Comparison of ENCODE assay signal across 22 cellular contexts in the genomic region with DNA sequence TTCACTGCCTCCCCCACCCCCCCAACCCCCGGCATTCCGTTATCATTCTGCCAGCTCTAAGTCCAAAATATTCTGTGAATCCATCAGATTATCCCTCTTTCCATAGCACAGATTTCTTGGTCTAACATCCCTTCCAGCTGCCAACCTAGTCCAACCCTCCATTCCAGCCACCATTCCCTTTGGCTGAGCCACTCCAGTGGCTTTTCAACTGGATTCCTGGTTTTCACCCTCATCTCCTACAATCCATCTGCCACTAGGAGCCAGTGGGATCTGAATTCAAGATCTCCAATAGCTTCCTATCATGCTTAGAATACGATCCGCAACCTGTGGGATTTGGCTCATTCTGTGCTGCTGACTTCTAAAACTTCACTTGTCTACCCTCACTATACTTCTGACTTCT. TPM values are rescaled to one million over a fixed set of nuclear protein-coding genes. Genes with fewer than 3 reads are reported as not detected.
DNase-seq lines count a peak whose midpoint lies in the region; ATAC-seq and TF ChIP-seq lines count a peak whose summit lies in the region.
"Had no signal": no experiment of that assay in that cellular context is flagged by ENCODE, and none has a peak within 500 bp of the region (broad histone marks: within the 10 kb centered on the region; RNA-seq: fewer than 3 reads in every experiment).

No MANE protein-coding gene starts in this region.

- H3K27ac Mint-ChIP-seq in Caco-2 (ENCODE audit: unreplicated experiment) (peak overlapping the region; percentile 88), WTC11 (no peak overlapping the region), mesothelial cell of epicardium (no peak overlapping the region), type B pancreatic cell (no peak overlapping the region), T-cell (no peak overlapping the region)
- no peak overlapping the region for H3K27ac Mint-ChIP-seq in activated naive CD4-positive, alpha-beta T cell treated with anti-CD3 and anti-CD28 coated beads, Interleukin-2, amount 10 ng/mL, durations not matched to agents 7 days and 5 days
- H3K27ac Mint-ChIP-seq: CD8-positive, alpha-beta memory T cell had no signal

- POLR2A ChIA-PET in Caco-2 (lab: Charles Lee) = no interaction called here
- POLR2A ChIA-PET in WTC11 (lab: Charles Lee) = no interaction called here
- POLR2A ChIA-PET in T-cell (lab: Charles Lee) = no interaction called here

- no peaks in the 10 kb centered on the region for H3K27me3 ChIP-seq in Caco-2 (replicated peaks; ENCODE audit: control insufficient read depth, insufficient read depth, low read length)

- no peaks in the 10 kb centered on the region for H3K27me3 Mint-ChIP-seq in Caco-2 (ENCODE audit: insufficient read depth, unreplicated experiment)
- H3K27me3 Mint-ChIP-seq in WTC11 (ENCODE audit: low read depth) = peaks cover 14% of the 10 kb centered on the region
- H3K27me3 Mint-ChIP-seq in mesothelial cell of epicardium (ENCODE audit: low read depth) = peaks cover 25% of the 10 kb centered on the region
- peaks cover 34% of the 10 kb centered on the region for H3K27me3 Mint-ChIP-seq in type B pancreatic cell
- H3K27me3 Mint-ChIP-seq in T-cell = peaks cover 33 to 42% of the 10 kb centered on the region in 2 donors
- H3K27me3 Mint-ChIP-seq in activated naive CD4-positive, alpha-beta T cell treated with anti-CD3 and anti-CD28 coated beads, Interleukin-2, amount 10 ng/mL, durations not matched to agents 7 days and 5 days = peaks cover 25% of the 10 kb centered on the region

- BruUV-seq in Caco-2 (replicated peaks; lab: Mats Ljungman, UMichigan) = no TSS peak

- H3K9me3 ChIP-seq in Caco-2 = no peaks in the 10 kb centered on the region

- intact Hi-C loops in Caco-2 (cut with micrococcal nuclease; ENCODE audit: unreplicated experiment) = loop anchor here (5.0 kb wide), 1 partner anchor 405 kb away; no protein-coding TSS in a partner anchor

- H3K4me3 ChIP-seq in Caco-2 (ENCODE audit: low read depth, low read length) = no peak overlapping the region
- H3K4me3 ChIP-seq: SK-N-MC had no signal

- no peak for ATAC-seq in WTC11
- no peak for ATAC-seq in T-cell (replicated peaks in 1 of 4)
- no peak for ATAC-seq in HG03521 (IDR thresholded peaks at IDR 0.05; ENCODE audit: unreplicated experiment)

- H3K4me1 Mint-ChIP-seq in Caco-2 (ENCODE audit: low read depth, unreplicated experiment) (peaks cover 41% of the 10 kb centered on the region), WTC11 (peaks cover 19% of the 10 kb centered on the region), mesothelial cell of epicardium (peaks cover 6% of the 10 kb centered on the region), type B pancreatic cell (ENCODE audit: unreplicated experiment) (no peaks in the 10 kb centered on the region), T-cell (no peaks in the 10 kb centered on the region)
- no peaks in the 10 kb centered on the region for H3K4me1 Mint-ChIP-seq in activated naive CD4-positive, alpha-beta T cell treated with anti-CD3 and anti-CD28 coated beads, Interleukin-2, amount 10 ng/mL, durations not matched to agents 7 days and 5 days
- H3K4me1 Mint-ChIP-seq: CD8-positive, alpha-beta memory T cell had no signal

- TF ChIP-seq CTCF in Caco-2 (IDR thresholded peaks at IDR 0.05; ENCODE audit: insufficient read depth in 1 of 2, low read depth in 1 of 2, low read length in 1 of 2, severe bottlenecking in 1 of 2, unreplicated experiment in 1 of 2) = no peak
- TF ChIP-seq CTCF in WTC11 (IDR thresholded peaks at IDR 0.05) = no peak
- TF ChIP-seq CTCF in mesothelial cell of epicardium (IDR thresholded peaks at IDR 0.05; ENCODE audit: unreplicated experiment) = no peak
- no peak for TF ChIP-seq CTCF in type B pancreatic cell (conservative IDR thresholded peaks at IDR 0.05)

- H3K36me3 Mint-ChIP-seq in Caco-2 (ENCODE audit: insufficient read depth, unreplicated experiment) (peaks cover 13% of the 10 kb centered on the region), WTC11 (no peaks in the 10 kb centered on the region), mesothelial cell of epicardium (no peaks in the 10 kb centered on the region), type B pancreatic cell (no peaks in the 10 kb centered on the region), T-cell (no peaks in the 10 kb centered on the region)
- no peaks in the 10 kb centered on the region for H3K36me3 Mint-ChIP-seq in activated naive CD4-positive, alpha-beta T cell treated with anti-CD3 and anti-CD28 coated beads, Interleukin-2, amount 10 ng/mL, durations not matched to agents 7 days and 5 days

- H3K9me3 Mint-ChIP-seq in Caco-2 (ENCODE audit: unreplicated experiment) (peaks cover 16% of the 10 kb centered on the region), WTC11 (no peaks in the 10 kb centered on the region), mesothelial cell of epicardium (no peaks in the 10 kb centered on the region), type B pancreatic cell (no peaks in the 10 kb centered on the region), T-cell (no peaks in the 10 kb centered on the region)
- no peaks in the 10 kb centered on the region for H3K9me3 Mint-ChIP-seq in activated naive CD4-positive, alpha-beta T cell treated with anti-CD3 and anti-CD28 coated beads, Interleukin-2, amount 10 ng/mL, durations not matched to agents 7 days and 5 days
- H3K9me3 Mint-ChIP-seq: CD8-positive, alpha-beta memory T cell had no signal

- CTCF ChIA-PET in Caco-2 (lab: Charles Lee) = interaction anchor here (0.7 to 2.1 kb wide), 3 partner anchors 10 to 215 kb away, joined by 4 to 8 read pairs (median 4); no protein-coding TSS in a partner anchor
- CTCF ChIA-PET in WTC11 (lab: Charles Lee) = interaction anchor here (1.7 to 3.7 kb wide), 2 partner anchors 11 to 18 kb away, joined by 7 to 47 read pairs; no protein-coding TSS in a partner anchor
- CTCF ChIA-PET in T-cell (lab: Charles Lee) = interaction anchor here (0.7 to 1.3 kb wide), 4 partner anchors 17 to 18 kb away, joined by 3 to 6 read pairs (median 4); no protein-coding TSS in a partner anchor
- CTCF ChIA-PET in activated naive CD4-positive, alpha-beta T cell treated with anti-CD3 and anti-CD28 coated beads, Interleukin-2, amount 10 ng/mL, durations not matched to agents 7 days and 5 days (lab: Charles Lee) = interaction anchor here (1.6 to 3.5 kb wide), 2 partner anchors 10 to 18 kb away, joined by 5 to 11 read pairs; no protein-coding TSS in a partner anchor

- DNase-seq in Caco-2 (no peak), WTC11 (ENCODE audit: low spot score) (no peak), mesothelial cell of epicardium (ENCODE audit: low spot score in 2 of 2, unreplicated experiment in 2 of 2) (no peak), type B pancreatic cell (ENCODE audit: extremely low spot score, unreplicated experiment) (no peak), T-cell (no peak)
- DNase-seq in activated naive CD4-positive, alpha-beta T cell treated with anti-CD3 and anti-CD28 coated beads, Interleukin-2, amount 10 ng/mL, durations not matched to agents 7 days and 5 days = no peak
- DNase-seq: C1 segment of cervical spinal cord; CD8-positive, alpha-beta memory T cell; DMS53; HCEC 1CT; KBM-7; MV-4-11; NCI-H1105; NCI-H1436 treated with DMSO at 0.1 percent for 48 hours; NCI-H1930; NCI-H446; NCI-H524 treated with DMSO at 0.1 percent for 48 hours; NCI-H774; SIG-M5 had no signal

- no peaks in the 10 kb centered on the region for H3K36me3 ChIP-seq in Caco-2 (ENCODE audit: control insufficient read depth, insufficient read depth, low read length)

- H3K4me3 Mint-ChIP-seq in Caco-2 (ENCODE audit: unreplicated experiment) (peak overlapping the region; percentile 74), WTC11 (peak overlapping the region; percentile 43), mesothelial cell of epicardium (peak overlapping the region; percentile 22), type B pancreatic cell (peak overlapping the region; percentile 53), T-cell (no peak overlapping the region)
- H3K4me3 Mint-ChIP-seq in activated naive CD4-positive, alpha-beta T cell treated with anti-CD3 and anti-CD28 coated beads, Interleukin-2, amount 10 ng/mL, durations not matched to agents 7 days and 5 days = no peak overlapping the region

- peaks cover 49% of the 10 kb centered on the region for H3K4me1 ChIP-seq in Caco-2

TF ChIP-seq in WTC11, 78 proteins besides CTCF, POLR2A, EP300 and RAD21 (continues in another document):
- TF ChIP-seq, protein P1, sequence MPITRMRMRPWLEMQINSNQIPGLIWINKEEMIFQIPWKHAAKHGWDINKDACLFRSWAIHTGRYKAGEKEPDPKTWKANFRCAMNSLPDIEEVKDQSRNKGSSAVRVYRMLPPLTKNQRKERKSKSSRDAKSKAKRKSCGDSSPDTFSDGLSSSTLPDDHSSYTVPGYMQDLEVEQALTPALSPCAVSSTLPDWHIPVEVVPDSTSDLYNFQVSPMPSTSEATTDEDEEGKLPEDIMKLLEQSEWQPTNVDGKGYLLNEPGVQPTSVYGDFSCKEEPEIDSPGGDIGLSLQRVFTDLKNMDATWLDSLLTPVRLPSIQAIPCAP (CRISPR knock-in tag; IDR thresholded peaks at IDR 0.05) = no peak
- TF ChIP-seq NFE2L1 (CRISPR knock-in tag; IDR thresholded peaks at IDR 0.05) (no peak), ESRRA (CRISPR knock-in tag; IDR thresholded peaks at IDR 0.05; ENCODE audit: borderline replicate concordance) (no peak), PRRX2 (CRISPR knock-in tag; IDR thresholded peaks at IDR 0.05) (no peak), SMAD4 (CRISPR knock-in tag; IDR thresholded peaks at IDR 0.05) (no peak), MYBL2 (CRISPR knock-in tag; IDR thresholded peaks at IDR 0.05) (no peak)
- TF ChIP-seq, protein P2, sequence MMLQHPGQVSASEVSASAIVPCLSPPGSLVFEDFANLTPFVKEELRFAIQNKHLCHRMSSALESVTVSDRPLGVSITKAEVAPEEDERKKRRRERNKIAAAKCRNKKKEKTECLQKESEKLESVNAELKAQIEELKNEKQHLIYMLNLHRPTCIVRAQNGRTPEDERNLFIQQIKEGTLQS (CRISPR knock-in tag; conservative IDR thresholded peaks at IDR 0.05) = no peak

RNA-seq across cellular contexts. Expression of a gene that starts 1.2 kb away (rescaled TPM):
- 5.4 and 6.6 TPM in 2 replicates for total RNA-seq in Caco-2 (2022)
- 0.48 to 0.69 TPM (median 0.61 TPM) in 3 replicates for total RNA-seq in WTC11 (2021)
- not detected in 3 replicates for total RNA-seq in mesothelial cell of epicardium
- 0.80 TPM in 1 of 2 replicates, not detected in the other for total RNA-seq in type B pancreatic cell (ENCODE audit: low replicate concordance)
- not detected for total RNA-seq in T-cell
- total RNA-seq: CD8-positive, alpha-beta memory T cell; G401 had no signal

RNA-seq across cellular contexts. Expression of a gene that starts 59.0 kb away (rescaled TPM):
- total RNA-seq in Caco-2 (2022) = 2.8 and 3.5 TPM in 2 replicates
- not detected in 3 replicates for total RNA-seq in WTC11 (2021)
- 0.36 TPM in 1 of 3 replicates, not detected in the others for total RNA-seq in mesothelial cell of epicardium
- 1.7 and 3.2 TPM in 2 replicates for total RNA-seq in type B pancreatic cell (ENCODE audit: low replicate concordance)
- total RNA-seq in T-cell = 1 to 10 TPM in 3 of 5 donors, not detected in 2; 1.8 to 3.0 (median 1.9) TPM
- total RNA-seq: G401 had no signal

Comparison
In these comparisons a context has a peak if more than half of its experiments do, and no peak if none do; other contexts are left out.
1. H3K4me3 Mint-ChIP-seq: peak in Caco-2 (single experiment), WTC11 (single experiment), mesothelial cell of epicardium (single experiment) and type B pancreatic cell (single experiment); none in T-cell (0 of 3) and activated naive CD4-positive, alpha-beta T cell treated with anti-CD3 and anti-CD28 coated beads, Interleukin-2, amount 10 ng/mL, durations not matched to agents 7 days and 5 days (single experiment).